9 cellular contexts compared by ENCODE assay signal in the genomic region with DNA sequence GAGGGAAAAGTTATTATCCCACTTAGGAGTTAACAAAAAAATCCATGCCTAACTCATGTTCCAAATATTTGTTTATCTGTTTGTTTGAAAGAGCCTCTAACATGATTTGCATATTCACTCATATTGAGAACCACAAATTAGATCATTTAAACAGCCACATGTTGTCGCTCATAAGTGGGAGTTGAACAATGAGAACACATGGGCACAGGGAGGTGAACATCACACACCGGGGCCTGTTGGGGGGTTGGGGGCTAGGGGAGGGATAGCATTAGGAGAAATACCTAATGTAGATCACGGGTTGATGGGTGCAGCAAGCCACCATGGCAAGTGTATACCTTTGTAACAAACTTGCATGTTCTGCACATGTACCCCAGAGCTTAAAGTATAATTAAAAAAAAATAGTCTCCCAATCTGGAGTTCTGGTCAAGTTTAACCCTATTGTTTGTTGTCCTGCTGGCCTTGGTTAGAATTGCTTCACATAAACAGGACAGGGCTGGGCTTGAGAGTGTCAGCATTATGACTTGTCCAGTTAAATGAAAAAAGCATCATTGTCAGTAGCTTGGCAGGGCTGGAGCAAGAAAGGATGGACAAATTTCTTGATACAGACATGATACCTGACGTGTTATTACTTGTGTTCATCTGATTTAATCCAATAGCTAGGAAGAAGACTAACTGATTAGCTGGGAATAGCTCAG. TPM values are rescaled to one million over a fixed set of nuclear protein-coding genes. Genes with fewer than 3 reads are reported as not detected.
DNase-seq lines count a peak whose midpoint lies in the region; ATAC-seq, FAIRE-seq and TF ChIP-seq lines count a peak whose summit lies in the region.
"Had no signal": no experiment of that assay in that cellular context is flagged by ENCODE, and none has a peak within 500 bp of the region (broad histone marks: within the 10 kb centered on the region; RNA-seq: fewer than 3 reads in every experiment).

No MANE protein-coding gene starts in this region.

- H3K9ac ChIP-seq in SU-DHL-6 (ENCODE audit: low read length) (0 out of 2 replicates have a peak overlapping the region, but pooled peaks have one; percentile 3), mesenchymal stem cell (ENCODE audit: low read length) (no peak overlapping the region)

- no peak for DNase-seq in GM18507 (ENCODE audit: extremely low spot score, insufficient read length, low read depth)
- DNase-seq in mesenchymal stem cell = peak; percentile 10
- DNase-seq in SJCRH30 = no peak
- no peak for DNase-seq in HT-29 (ENCODE audit: low spot score)
- DNase-seq in SHP77 treated with DMSO at 0.1 percent for 48 hours (lab: John Stamatoyannopoulos, UW) = no peak

- H3K23ac ChIP-seq in mesenchymal stem cell (ENCODE audit: low read length in 2 of 2) = no peak overlapping the region

- no peak overlapping the region for H3K14ac ChIP-seq in mesenchymal stem cell (ENCODE audit: low read length in 2 of 2)

- H3K9me3 ChIP-seq in SU-DHL-6 (ENCODE audit: insufficient read depth, low read length) (no peaks in the 10 kb centered on the region), mesenchymal stem cell (ENCODE audit: control insufficient read depth, low read length) (no peaks in the 10 kb centered on the region), SJCRH30 (replicated peaks) (peaks cover 19% of the 10 kb centered on the region)

- H3K4me1 ChIP-seq in mesenchymal stem cell (ENCODE audit: control insufficient read depth, insufficient read depth, low read depth, low read length) (no peaks in the 10 kb centered on the region), SJCRH30 (0 out of 2 replicates have a peak, but pooled peaks cover 6% of the 10 kb centered on the region)

- H4K91ac ChIP-seq in mesenchymal stem cell (ENCODE audit: low read length) = no peak overlapping the region

- H4K20me1 ChIP-seq in SU-DHL-6 (ENCODE audit: low read depth, low read length) = no peaks in the 10 kb centered on the region

- no peaks in the 10 kb centered on the region for H3F3A ChIP-seq in SU-DHL-6 (ENCODE audit: insufficient read depth)

- no peak overlapping the region for H4K8ac ChIP-seq in mesenchymal stem cell (ENCODE audit: low read length)

- H3K9me2 ChIP-seq in SU-DHL-6 (replicated peaks; ENCODE audit: insufficient read depth, low read length) = no peaks in the 10 kb centered on the region

- H2BK15ac ChIP-seq in mesenchymal stem cell (ENCODE audit: low read depth, poor library complexity, severe bottlenecking) = no peak overlapping the region

- H2AFZ ChIP-seq in SU-DHL-6 (ENCODE audit: low read depth, low read length, severe bottlenecking) (peak overlapping the region; percentile 89), mesenchymal stem cell (ENCODE audit: low read depth, low read length) (no peak overlapping the region)

- no peak overlapping the region for H3K18ac ChIP-seq in mesenchymal stem cell (ENCODE audit: low read depth in 1 of 2, low read length in 2 of 2)

- TF ChIP-seq CTCF in SU-DHL-6 (IDR thresholded peaks at IDR 0.05; ENCODE audit: insufficient read depth, low read length, poor library complexity, severe bottlenecking) = no peak

- WGBS in mesenchymal stem cell = 84% methylated on average over 3 of the region's 4 CpGs

- H3K36me3 ChIP-seq in SU-DHL-6 (ENCODE audit: low read length) = no peaks in the 10 kb centered on the region
- H3K36me3 ChIP-seq in mesenchymal stem cell (ENCODE audit: control insufficient read depth in 1 of 2, insufficient read depth in 2 of 2, low read depth in 1 of 2, low read length in 2 of 2) = no peaks in the 10 kb centered on the region
- peaks cover 4% of the 10 kb centered on the region; the same call in 1 of the 2 replicates for H3K36me3 ChIP-seq in SJCRH30

- no peak overlapping the region for H2BK120ac ChIP-seq in mesenchymal stem cell (ENCODE audit: low read depth, low read length)

- H3K4me3 ChIP-seq in SU-DHL-6 (ENCODE audit: insufficient read depth, low read length, poor library complexity, severe bottlenecking) = peak overlapping the region; percentile 10
- no peak overlapping the region for H3K4me3 ChIP-seq in mesenchymal stem cell (ENCODE audit: insufficient read depth in 1 of 2, low read depth in 1 of 2, low read length in 2 of 2)
- H3K4me3 ChIP-seq in SJCRH30 = no peak overlapping the region

- peak; percentile 33 for FAIRE-seq in GM18507 (lab: Jason Lieb, UNC)
- FAIRE-seq: keratinocyte had no signal

- no peaks in the 10 kb centered on the region for H3K79me1 ChIP-seq in mesenchymal stem cell (replicated peaks; ENCODE audit: low read length, poor library complexity, severe bottlenecking)

- H3K27ac ChIP-seq in SU-DHL-6 (ENCODE audit: low read depth, low read length) = peak overlapping the region; percentile 24; the same call in 1 of the 2 replicates
- no peak overlapping the region for H3K27ac ChIP-seq in mesenchymal stem cell (ENCODE audit: low read length, poor library complexity, severe bottlenecking)
- H3K27ac ChIP-seq in SJCRH30 = no peak overlapping the region

- peak; percentile 18 for ATAC-seq in HG02623 (IDR thresholded peaks at IDR 0.05; ENCODE audit: unreplicated experiment)
- no peak for ATAC-seq in HG02884 (IDR thresholded peaks at IDR 0.05; ENCODE audit: unreplicated experiment)

- H2AK5ac ChIP-seq in mesenchymal stem cell (ENCODE audit: low read length, severe bottlenecking) = no peak overlapping the region

- no peak overlapping the region for H3K4ac ChIP-seq in mesenchymal stem cell (ENCODE audit: low read depth in 1 of 2, low read length in 2 of 2)

- H3K27me3 ChIP-seq in SU-DHL-6 (ENCODE audit: low read length) = no peaks in the 10 kb centered on the region
- H3K27me3 ChIP-seq in mesenchymal stem cell (ENCODE audit: control insufficient read depth in 1 of 2, insufficient read depth in 1 of 2, low read length in 2 of 2) = no peaks in the 10 kb centered on the region
- no peaks in the 10 kb centered on the region for H3K27me3 ChIP-seq in SJCRH30

- H3K79me2 ChIP-seq in SU-DHL-6 (ENCODE audit: insufficient read depth, low read length) = no peaks in the 10 kb centered on the region

- H3K4me2 ChIP-seq in SU-DHL-6 (ENCODE audit: low read depth, low read length, poor library complexity, severe bottlenecking) = peak overlapping the region; percentile 46
- H3K4me2 ChIP-seq in mesenchymal stem cell (ENCODE audit: low read length, poor library complexity, severe bottlenecking) = no peak overlapping the region

- H2BK12ac ChIP-seq in mesenchymal stem cell (ENCODE audit: low read length in 2 of 2) = no peak overlapping the region

- no peak overlapping the region for H2BK5ac ChIP-seq in mesenchymal stem cell (ENCODE audit: low read depth, low read length, poor library complexity, severe bottlenecking)

RNA-seq across cellular contexts. Expression of gene PSMA1, which starts 57.8 kb away (rescaled TPM):
- polyA plus RNA-seq in mesenchymal stem cell (2013, experiment 1 of 2) = 239 TPM
- 247 TPM for polyA plus RNA-seq in mesenchymal stem cell (2013, experiment 2 of 2)
- 303 and 320 TPM in 2 replicates for total RNA-seq in SJCRH30 (2014; rRNA removed; shearing (Covaris generic))
- 121 and 139 TPM in 2 replicates for total RNA-seq in HT-29 (2014; rRNA removed; shearing (Covaris generic))
